Comparison of ENCODE assay signal across 29 cellular contexts in the genomic region with DNA sequence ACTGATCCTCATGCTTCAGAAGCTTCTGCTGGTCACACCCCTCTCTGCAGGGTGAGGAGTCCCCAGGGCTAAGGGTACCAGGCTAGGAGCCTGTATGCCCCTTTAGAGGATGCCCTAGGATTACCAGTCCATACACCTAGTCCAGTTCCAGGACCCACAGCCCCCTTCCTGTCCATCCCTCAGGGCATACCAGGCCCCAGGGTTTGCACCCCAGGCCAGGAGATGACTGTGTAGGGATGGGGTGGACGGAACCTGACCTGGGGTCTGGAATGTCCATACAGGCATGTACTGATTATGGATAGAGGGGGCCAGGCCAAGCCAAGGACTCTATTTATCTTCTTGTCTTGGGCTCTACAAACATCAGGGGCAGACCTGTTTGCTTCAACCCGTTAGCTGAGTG. TPM values are rescaled to one million over a fixed set of nuclear protein-coding genes. Genes with fewer than 3 reads are reported as not detected.
"Had no signal": no experiment of that assay in that cellular context is flagged by ENCODE, and none has a peak within 500 bp of the region (broad histone marks: within the 10 kb centered on the region; RNA-seq: fewer than 3 reads in every experiment).

No MANE protein-coding gene starts in this region.

- H3K9me3 ChIP-seq: ascending aorta had no signal

- FAIRE-seq: bronchial epithelial cell, TTC549 had no signal

- H3K4me3 ChIP-seq: ascending aorta, cardiac muscle cell had no signal

- H3K27ac ChIP-seq: ascending aorta, cardiac muscle cell, VCaP had no signal

- H3K4me1 ChIP-seq: ascending aorta had no signal

- H3K27me3 ChIP-seq: ascending aorta had no signal

- ATAC-seq: activated CD8-positive, alpha-beta memory T cell treated with anti-CD3 and anti-CD28 coated beads, Interleukin-2, amount 10 ng/mL, durations not matched to agents 7 days and 5 days; activated CD8-positive, alpha-beta T cell treated with anti-CD3 and anti-CD28 coated beads, Interleukin-2, amount 10 ng/mL, durations not matched to agents 7 days and 5 days; activated naive CD8-positive, alpha-beta T cell treated with anti-CD3 and anti-CD28 coated beads, Interleukin-2, amount 50 U/mL, for 24 hours had no signal

- DNase-seq: activated B cell treated with CpG ODN at 0.5 μM for 24 hours; activated CD4-positive, alpha-beta memory T cell treated with anti-CD3 and anti-CD28 coated beads, Interleukin-2, amount 10 ng/mL, durations not matched to agents 7 days and 5 days; activated CD4-positive, alpha-beta T cell treated with anti-CD3 and anti-CD28 coated beads for 4 hours; activated CD4-positive, alpha-beta T cell treated with anti-CD3 and anti-CD28 coated beads, Interleukin-2, amount 10 ng/mL, durations not matched to agents 7 days and 5 days; activated CD4-positive, alpha-beta T cell treated with anti-CD3 and anti-CD28 coated beads, Interleukin-2, amount 50 U/mL, for 48 hours; activated CD4-positive, CD25-positive, alpha-beta regulatory T cell treated with anti-CD3 and anti-CD28 coated beads, Interleukin-2, amount 50 U/mL, for 72 hours; activated CD8-positive, alpha-beta memory T cell treated with anti-CD3 and anti-CD28 coated beads for 24 hours; activated CD8-positive, alpha-beta memory T cell treated with anti-CD3 and anti-CD28 coated beads, Interleukin-2, amount 10 ng/mL, durations not matched to agents 7 days and 5 days; activated CD8-positive, alpha-beta memory T cell treated with anti-CD3 and anti-CD28 coated beads, Interleukin-2, amount 50 U/mL, for 48 hours; activated CD8-positive, alpha-beta T cell treated with anti-CD3 and anti-CD28 coated beads, Interleukin-2, amount 10 ng/mL, durations not matched to agents 7 days and 5 days; activated gamma-delta T cell; activated naive CD4-positive, alpha-beta T cell treated with anti-CD3 and anti-CD28 coated beads, Interleukin-2, amount 10 ng/mL, durations not matched to agents 7 days and 5 days; activated naive CD4-positive, alpha-beta T cell treated with Interleukin-2 at 50 U/mL for 16 hours; activated naive CD8-positive, alpha-beta T cell treated with anti-CD3 and anti-CD28 coated beads, Interleukin-2, amount 10 ng/mL, durations not matched to agents 7 days and 5 days; activated naive CD8-positive, alpha-beta T cell treated with anti-CD3 and anti-CD28 coated beads, Interleukin-2, amount 50 U/mL, for 24 hours; activated T-cell treated with anti-CD3 and anti-CD28 coated beads, Interleukin-2, amount 50 U/mL, for 24 hours; activated T-cell treated with anti-CD3 and anti-CD28 coated beads, Interleukin-2, amount 50 U/mL, for 48 hours; amygdala; anterior cingulate cortex; central memory CD4-positive, alpha-beta T cell; T-helper 1 cell; T-helper 2 cell; T-helper 9 cell had no signal

- H3K36me3 ChIP-seq: ascending aorta, cardiac muscle cell had no signal

RNA-seq across cellular contexts. Expression of gene TRIM67, which starts 34.9 kb away (rescaled TPM):
- total RNA-seq: activated B cell treated with CpG ODN at 0.5 μM for 24 hours; activated CD4-positive, alpha-beta memory T cell treated with anti-CD3 and anti-CD28 coated beads, Interleukin-2, amount 10 ng/mL, durations not matched to agents 7 days and 5 days; activated CD4-positive, alpha-beta T cell treated with anti-CD3 and anti-CD28 coated beads, Interleukin-2, amount 10 ng/mL, durations not matched to agents 7 days and 5 days; activated CD8-positive, alpha-beta memory T cell treated with anti-CD3 and anti-CD28 coated beads, Interleukin-2, amount 10 ng/mL, durations not matched to agents 7 days and 5 days; activated CD8-positive, alpha-beta T cell treated with anti-CD3 and anti-CD28 coated beads, Interleukin-2, amount 10 ng/mL, durations not matched to agents 7 days and 5 days; activated naive CD8-positive, alpha-beta T cell treated with anti-CD3 and anti-CD28 coated beads, Interleukin-2, amount 10 ng/mL, durations not matched to agents 7 days and 5 days; activated T-helper 2 cell treated with anti-CD3 and anti-CD28 coated beads, Interferon-gamma antibody, Interleukin-2, Interleukin-4, amounts not matched to agents 10 μg/mL and 5 μg/mL and 100 μg/mL, durations not matched to agents 14 hours and 24 hours and 36 hours; ascending aorta; bronchial epithelial cell had no signal
- polyA plus RNA-seq: cardiac muscle cell had no signal
